In genomic region chr12:124713041-124713435, GRCh38 we compare ENCODE assay signal across 8 cellular contexts.
DNase-seq lines count a peak whose midpoint lies in the region; FAIRE-seq and TF ChIP-seq lines count a peak whose summit lies in the region.

No MANE protein-coding gene starts in this region.

- H3K27ac ChIP-seq in endodermal cell (ENCODE audit: low read depth, low read length): no peak overlapping the region

- H3K9me3 ChIP-seq in endodermal cell (ENCODE audit: control insufficient read depth, low read length): no peaks in the 10 kb centered on the region

- no peak overlapping the region for H3K9ac ChIP-seq in endodermal cell (ENCODE audit: extremely low read depth, low read length, poor library complexity, severe bottlenecking)

- intact Hi-C loops in activated naive CD4-positive, alpha-beta T cell treated with anti-CD3 and anti-CD28 coated beads for 36 hours (cut with micrococcal nuclease): loop anchor here (1.0 to 5.0 kb wide), 11 partner anchors 48 to 998 kb away; no protein-coding TSS in a partner anchor

- no peak for TF ChIP-seq POLR2A in H54 (IDR thresholded peaks at IDR 0.05; ENCODE audit: low read depth, low read length)

- H3K36me3 Mint-ChIP-seq in activated naive CD4-positive, alpha-beta T cell treated with anti-CD3 and anti-CD28 coated beads for 36 hours (ENCODE audit: low read depth): no peaks in the 10 kb centered on the region
- no peaks in the 10 kb centered on the region for H3K36me3 Mint-ChIP-seq in endodermal cell (ENCODE audit: low read depth)

- H3K4me1 Mint-ChIP-seq in activated naive CD4-positive, alpha-beta T cell treated with anti-CD3 and anti-CD28 coated beads for 36 hours (ENCODE audit: low read depth): peaks cover 21% of the 10 kb centered on the region
- peaks cover 7% of the 10 kb centered on the region for H3K4me1 Mint-ChIP-seq in endodermal cell

- no peaks in the 10 kb centered on the region for H3K4me1 ChIP-seq in endodermal cell (ENCODE audit: control insufficient read depth, insufficient read depth, low read length)

- peak overlapping the region; percentile 0 for H3K4me3 Mint-ChIP-seq in activated naive CD4-positive, alpha-beta T cell treated with anti-CD3 and anti-CD28 coated beads for 36 hours
- H3K4me3 Mint-ChIP-seq in endodermal cell: no peak overlapping the region

- H3K9me3 Mint-ChIP-seq in activated naive CD4-positive, alpha-beta T cell treated with anti-CD3 and anti-CD28 coated beads for 36 hours: no peaks in the 10 kb centered on the region
- peaks cover 2% of the 10 kb centered on the region for H3K9me3 Mint-ChIP-seq in endodermal cell

- 86 to 89% methylated on average over 8 to 14 of the region's 14 CpGs for WGBS in endodermal cell (ENCODE audit: insufficient coverage in 1 of 2, insufficient read length in 1 of 2), 2 experiments

- no peaks in the 10 kb centered on the region for H3K27me3 Mint-ChIP-seq in activated naive CD4-positive, alpha-beta T cell treated with anti-CD3 and anti-CD28 coated beads for 36 hours (ENCODE audit: low read depth)
- H3K27me3 Mint-ChIP-seq in endodermal cell (ENCODE audit: insufficient read depth): no peaks in the 10 kb centered on the region

- TF ChIP-seq CTCF in endodermal cell (conservative IDR thresholded peaks at IDR 0.05): no peak

- CTCF ChIA-PET in activated naive CD4-positive, alpha-beta T cell treated with anti-CD3 and anti-CD28 coated beads for 36 hours (lab: Charles Lee): no interaction called here

- no peak for FAIRE-seq in H54 (lab: Jason Lieb, UNC)

- H3K27ac Mint-ChIP-seq in activated naive CD4-positive, alpha-beta T cell treated with anti-CD3 and anti-CD28 coated beads for 36 hours: peak overlapping the region; percentile 64
- peak overlapping the region; percentile 19 for H3K27ac Mint-ChIP-seq in endodermal cell

- H3K4me3 ChIP-seq in endodermal cell (ENCODE audit: low read length): no peak overlapping the region

- H3K36me3 ChIP-seq in endodermal cell (ENCODE audit: control insufficient read depth, insufficient read depth, low read length): no peaks in the 10 kb centered on the region

- H3K27me3 ChIP-seq in endodermal cell (ENCODE audit: control insufficient read depth, insufficient read depth, low read length, poor library complexity, severe bottlenecking): no peaks in the 10 kb centered on the region

- peak; percentile 19 for DNase-seq in activated naive CD4-positive, alpha-beta T cell treated with anti-CD3 and anti-CD28 coated beads for 36 hours
- DNase-seq in activated naive CD4-positive, alpha-beta T cell treated with anti-CD3 and anti-CD28 coated beads, Interleukin-2, amount 50 U/mL, for 16 hours: no peak
- DNase-seq in HPDE6-E6E7 (ENCODE audit: extremely low spot score) (peak; percentile 69), endodermal cell (no peak), pons (ENCODE audit: low spot score) (peak; percentile 59), NK-92 (lab: John Stamatoyannopoulos, UW; ENCODE audit: unreplicated experiment) (no peak), H54 (ENCODE audit: insufficient read length, low spot score) (no peak), retina (no peak)

Comparison
In these comparisons a context has a peak if more than half of its experiments do, and no peak if none do; other contexts are left out.
1. DNase-seq: peak in activated naive CD4-positive, alpha-beta T cell treated with anti-CD3 and anti-CD28 coated beads for 36 hours (single experiment), HPDE6-E6E7 (single experiment) and pons (single experiment); none in activated naive CD4-positive, alpha-beta T cell treated with anti-CD3 and anti-CD28 coated beads, Interleukin-2, amount 50 U/mL, for 16 hours (single experiment), endodermal cell (single experiment), NK-92 (single experiment), H54 (single experiment) and retina (single experiment).